7 cellular contexts compared by ENCODE assay signal in genomic region chr11:17782938-17783337, GRCh38. TPM values are rescaled to one million over a fixed set of nuclear protein-coding genes. Genes with fewer than 3 reads are reported as not detected.
"Had no signal": no experiment of that assay in that cellular context is flagged by ENCODE, and none has a peak within 500 bp of the region (broad histone marks: within the 10 kb centered on the region; RNA-seq: fewer than 3 reads in every experiment).

No MANE protein-coding gene starts in this region.

- H3K4me3 ChIP-seq: K562 had no signal

- H3K9me3 Mint-ChIP-seq: IgD-negative memory B cell had no signal

- H3K27me3 Mint-ChIP-seq: IgD-negative memory B cell had no signal

- H3K27ac Mint-ChIP-seq: IgD-negative memory B cell had no signal

- DNase-seq: IMR-90, KBM-7 had no signal

- ATAC-seq: HepG2, K562 had no signal

- H3K27ac ChIP-seq: HL-60 had no signal

RNA-seq across cellular contexts. Expression of gene KCNC1, which starts 48.4 kb away (rescaled TPM):
- total RNA-seq: HT-29, IMR-90, K562 had no signal
